ENCODE assay signal across 14 cellular contexts in genomic region chr4:88731359-88731758, GRCh38. TPM values are rescaled to one million over a fixed set of nuclear protein-coding genes. Genes with fewer than 3 reads are reported as not detected.
DNase-seq lines count a peak whose midpoint lies in the region; ATAC-seq lines count a peak whose summit lies in the region.
"Had no signal": no experiment of that assay in that cellular context is flagged by ENCODE, and none has a peak within 500 bp of the region (broad histone marks: within the 10 kb centered on the region; RNA-seq: fewer than 3 reads in every experiment).

No MANE protein-coding gene starts in this region.

- H3K9ac ChIP-seq in Karpas-422 (ENCODE audit: low read length) = no peak overlapping the region
- H3K9ac ChIP-seq: BLaER1, KMS-11 had no signal

- no peaks in the 10 kb centered on the region for H3K9me3 Mint-ChIP-seq in CD4-positive, CD25-positive, alpha-beta regulatory T cell
- no peaks in the 10 kb centered on the region for H3K9me3 Mint-ChIP-seq in effector memory CD8-positive, alpha-beta T cell
- no peaks in the 10 kb centered on the region for H3K9me3 Mint-ChIP-seq in naive thymus-derived CD4-positive, alpha-beta T cell
- no peaks in the 10 kb centered on the region for H3K9me3 Mint-ChIP-seq in activated CD4-positive, alpha-beta T cell treated with anti-CD3 and anti-CD28 coated beads, Interleukin-2, amount 10 ng/mL, durations not matched to agents 7 days and 5 days
- H3K9me3 Mint-ChIP-seq: IgD-negative memory B cell had no signal

- POLR2A ChIA-PET in naive thymus-derived CD4-positive, alpha-beta T cell (lab: Charles Lee) = no interaction called here
- POLR2A ChIA-PET in activated CD4-positive, alpha-beta T cell treated with anti-CD3 and anti-CD28 coated beads, Interleukin-2, amount 10 ng/mL, durations not matched to agents 7 days and 5 days (lab: Charles Lee) = no interaction called here

- no peaks in the 10 kb centered on the region for H3K27me3 ChIP-seq in CD4-positive, CD25-positive, alpha-beta regulatory T cell (ENCODE audit: control insufficient read depth, insufficient read depth, low read length)
- H3K27me3 ChIP-seq in naive thymus-derived CD4-positive, alpha-beta T cell (ENCODE audit: control insufficient read depth in 2 of 2, insufficient read depth in 2 of 2, low read length in 2 of 2) = no peaks in the 10 kb centered on the region
- H3K27me3 ChIP-seq in Karpas-422 (ENCODE audit: low read length) = no peaks in the 10 kb centered on the region
- H3K27me3 ChIP-seq: BLaER1 had no signal

- no peak for ATAC-seq in CD4-positive, CD25-positive, alpha-beta regulatory T cell (ENCODE audit: low read depth in 2 of 2)
- no peak for ATAC-seq in effector memory CD8-positive, alpha-beta T cell (replicated peaks)
- ATAC-seq in naive thymus-derived CD4-positive, alpha-beta T cell = no peak
- no peak for ATAC-seq in GM21723 (IDR thresholded peaks at IDR 0.05; ENCODE audit: unreplicated experiment)
- ATAC-seq: A549, HCT116 had no signal

- no peaks in the 10 kb centered on the region for H3K9me3 ChIP-seq in CD4-positive, CD25-positive, alpha-beta regulatory T cell (ENCODE audit: control insufficient read depth in 2 of 2, low read length in 2 of 2)
- H3K9me3 ChIP-seq in naive thymus-derived CD4-positive, alpha-beta T cell (ENCODE audit: control insufficient read depth in 2 of 3, low read length in 3 of 3) = no peaks in the 10 kb centered on the region
- H3K9me3 ChIP-seq in Karpas-422 (ENCODE audit: low read length) = no peaks in the 10 kb centered on the region
- H3K9me3 ChIP-seq: A549, BLaER1 had no signal

- no peak overlapping the region for H2AFZ ChIP-seq in Karpas-422 (ENCODE audit: low read length)

- no peaks in the 10 kb centered on the region for H3K79me2 ChIP-seq in Karpas-422 (ENCODE audit: low read length)

- H3K27ac Mint-ChIP-seq in CD4-positive, CD25-positive, alpha-beta regulatory T cell = peak overlapping the region in 2 of 3 donors; percentile 47 to 78
- H3K27ac Mint-ChIP-seq in effector memory CD8-positive, alpha-beta T cell = peak overlapping the region; percentile 3 to 81
- H3K27ac Mint-ChIP-seq in naive thymus-derived CD4-positive, alpha-beta T cell = peak overlapping the region in 5 of 9 donors; percentile 9 to 77 (median 62)
- no peak overlapping the region for H3K27ac Mint-ChIP-seq in activated CD4-positive, alpha-beta T cell treated with anti-CD3 and anti-CD28 coated beads, Interleukin-2, amount 10 ng/mL, durations not matched to agents 7 days and 5 days
- H3K27ac Mint-ChIP-seq: IgD-negative memory B cell had no signal

- H3K4me3 Mint-ChIP-seq in CD4-positive, CD25-positive, alpha-beta regulatory T cell = no peak overlapping the region
- no peak overlapping the region for H3K4me3 Mint-ChIP-seq in effector memory CD8-positive, alpha-beta T cell
- no peak overlapping the region for H3K4me3 Mint-ChIP-seq in naive thymus-derived CD4-positive, alpha-beta T cell
- H3K4me3 Mint-ChIP-seq in activated CD4-positive, alpha-beta T cell treated with anti-CD3 and anti-CD28 coated beads, Interleukin-2, amount 10 ng/mL, durations not matched to agents 7 days and 5 days = no peak overlapping the region
- H3K4me3 Mint-ChIP-seq: IgD-negative memory B cell had no signal

- intact Hi-C loops in naive thymus-derived CD4-positive, alpha-beta T cell (cut with micrococcal nuclease) = no loop called here

- H3K4me1 Mint-ChIP-seq in CD4-positive, CD25-positive, alpha-beta regulatory T cell = peaks cover 0 to 5% (median 4%) of the 10 kb centered on the region in 4 donors
- H3K4me1 Mint-ChIP-seq in effector memory CD8-positive, alpha-beta T cell (ENCODE audit: low read depth in 2 of 2) = no peaks in the 10 kb centered on the region
- peaks cover 0 to 5% (median 2%) of the 10 kb centered on the region in 7 donors for H3K4me1 Mint-ChIP-seq in naive thymus-derived CD4-positive, alpha-beta T cell
- H3K4me1 Mint-ChIP-seq in activated CD4-positive, alpha-beta T cell treated with anti-CD3 and anti-CD28 coated beads, Interleukin-2, amount 10 ng/mL, durations not matched to agents 7 days and 5 days = no peaks in the 10 kb centered on the region

- no peaks in the 10 kb centered on the region for H3K27me3 Mint-ChIP-seq in CD4-positive, CD25-positive, alpha-beta regulatory T cell
- H3K27me3 Mint-ChIP-seq in effector memory CD8-positive, alpha-beta T cell = no peaks in the 10 kb centered on the region
- no peaks in the 10 kb centered on the region for H3K27me3 Mint-ChIP-seq in naive thymus-derived CD4-positive, alpha-beta T cell
- no peaks in the 10 kb centered on the region for H3K27me3 Mint-ChIP-seq in activated CD4-positive, alpha-beta T cell treated with anti-CD3 and anti-CD28 coated beads, Interleukin-2, amount 10 ng/mL, durations not matched to agents 7 days and 5 days
- H3K27me3 Mint-ChIP-seq: IgD-negative memory B cell had no signal

- peaks cover 27% of the 10 kb centered on the region for H3K36me3 Mint-ChIP-seq in CD4-positive, CD25-positive, alpha-beta regulatory T cell
- peaks cover 16% of the 10 kb centered on the region for H3K36me3 Mint-ChIP-seq in effector memory CD8-positive, alpha-beta T cell (ENCODE audit: insufficient read depth)
- H3K36me3 Mint-ChIP-seq in naive thymus-derived CD4-positive, alpha-beta T cell = peaks cover 5 to 40% (median 13%) of the 10 kb centered on the region in 5 donors
- peaks cover 33% of the 10 kb centered on the region for H3K36me3 Mint-ChIP-seq in activated CD4-positive, alpha-beta T cell treated with anti-CD3 and anti-CD28 coated beads, Interleukin-2, amount 10 ng/mL, durations not matched to agents 7 days and 5 days (ENCODE audit: low read depth)

- H3K27ac ChIP-seq in CD4-positive, CD25-positive, alpha-beta regulatory T cell (ENCODE audit: insufficient read depth, low read length, poor library complexity, severe bottlenecking) = no peak overlapping the region
- H3K27ac ChIP-seq in naive thymus-derived CD4-positive, alpha-beta T cell (ENCODE audit: low read depth, low read length) = no peak overlapping the region
- H3K27ac ChIP-seq in Karpas-422 (ENCODE audit: low read length) = no peak overlapping the region
- H3K27ac ChIP-seq: A549, BLaER1, KMS-11 had no signal

- no peak overlapping the region for H3K4me3 ChIP-seq in CD4-positive, CD25-positive, alpha-beta regulatory T cell (ENCODE audit: low read depth, low read length)
- no peak overlapping the region for H3K4me3 ChIP-seq in Jurkat, Clone E6-1 (ENCODE audit: low read length)
- H3K4me3 ChIP-seq in naive thymus-derived CD4-positive, alpha-beta T cell (ENCODE audit: low read length) = no peak overlapping the region
- H3K4me3 ChIP-seq in Karpas-422 (ENCODE audit: low read length) = no peak overlapping the region
- H3K4me3 ChIP-seq: A549, BLaER1 had no signal

- H3K36me3 ChIP-seq in CD4-positive, CD25-positive, alpha-beta regulatory T cell (ENCODE audit: control insufficient read depth, insufficient read depth, low read length) = peaks cover 44% of the 10 kb centered on the region
- H3K36me3 ChIP-seq in naive thymus-derived CD4-positive, alpha-beta T cell (ENCODE audit: control insufficient read depth in 2 of 3, insufficient read depth in 3 of 3, low read length in 3 of 3) = peaks cover 0 to 43% (median 6%) of the 10 kb centered on the region in 3 experiments
- no peaks in the 10 kb centered on the region for H3K36me3 ChIP-seq in Karpas-422 (ENCODE audit: insufficient read depth, low read length)

- DNase-seq in CD4-positive, CD25-positive, alpha-beta regulatory T cell = no peak
- peak; percentile 4 for DNase-seq in Jurkat, Clone E6-1 (ENCODE audit: low read depth, low spot score)
- no peak for DNase-seq in effector memory CD8-positive, alpha-beta T cell
- DNase-seq in naive thymus-derived CD4-positive, alpha-beta T cell = no peak
- no peak for DNase-seq in Karpas-422
- DNase-seq in activated CD4-positive, alpha-beta T cell treated with anti-CD3 and anti-CD28 coated beads, Interleukin-2, amount 10 ng/mL, durations not matched to agents 7 days and 5 days = no peak
- DNase-seq: AML-193, DMS53 had no signal

- no peaks in the 10 kb centered on the region for H4K20me1 ChIP-seq in Karpas-422 (ENCODE audit: insufficient read depth, low read depth, low read length)
- H4K20me1 ChIP-seq: BLaER1 had no signal

- no peak overlapping the region for H3K4me2 ChIP-seq in Karpas-422 (ENCODE audit: low read depth, low read length, poor library complexity, severe bottlenecking)
- H3K4me2 ChIP-seq: A549, BLaER1, KMS-11 had no signal

- CTCF ChIA-PET in naive thymus-derived CD4-positive, alpha-beta T cell (lab: Charles Lee) = no interaction called here
- CTCF ChIA-PET in activated CD4-positive, alpha-beta T cell treated with anti-CD3 and anti-CD28 coated beads, Interleukin-2, amount 10 ng/mL, durations not matched to agents 7 days and 5 days (lab: Charles Lee) = no interaction called here

- no peaks in the 10 kb centered on the region for H3K9me2 ChIP-seq in Karpas-422 (replicated peaks; ENCODE audit: insufficient read depth, low read length)

- H3K4me1 ChIP-seq in CD4-positive, CD25-positive, alpha-beta regulatory T cell (ENCODE audit: control insufficient read depth, insufficient read depth, low read length, poor library complexity, severe bottlenecking) = no peaks in the 10 kb centered on the region
- H3K4me1 ChIP-seq in naive thymus-derived CD4-positive, alpha-beta T cell (ENCODE audit: control insufficient read depth in 2 of 2, insufficient read depth in 2 of 2, low read length in 2 of 2) = no peaks in the 10 kb centered on the region
- no peaks in the 10 kb centered on the region for H3K4me1 ChIP-seq in Karpas-422 (ENCODE audit: low read length)
- H3K4me1 ChIP-seq: A549, BLaER1 had no signal

RNA-seq across cellular contexts. Expression of gene NAP1L5, which starts 33.7 kb away (rescaled TPM):
- total RNA-seq in CD4-positive, CD25-positive, alpha-beta regulatory T cell = 9.0 TPM
- polyA plus RNA-seq in CD4-positive, CD25-positive, alpha-beta regulatory T cell = 1 to 10 TPM; 1.8 to 3.4 (median 2.3) TPM
- 8.2 TPM for polyA plus RNA-seq in Jurkat, Clone E6-1 (2012; ENCODE audit: insufficient read depth, insufficient read length)
- total RNA-seq in naive thymus-derived CD4-positive, alpha-beta T cell = 10 to 100 TPM in 1 of 5 experiments, 1 to 10 TPM in 4; 1.4 to 11.7 (median 4.5) TPM
- 1 to 10 TPM; 1.5 to 3.0 TPM for polyA plus RNA-seq in naive thymus-derived CD4-positive, alpha-beta T cell
- total RNA-seq in Karpas-422 (2014; rRNA removed; shearing (Covaris generic); ENCODE audit: low replicate concordance) = 17.9 and 23.2 TPM in 2 replicates
- 1 to 10 TPM; 3.7 to 4.3 TPM for total RNA-seq in activated CD4-positive, alpha-beta T cell treated with anti-CD3 and anti-CD28 coated beads, Interleukin-2, amount 10 ng/mL, durations not matched to agents 7 days and 5 days
